Comparison of ENCODE assay signal across 19 cellular contexts in genomic region chr1:161090617-161091016, GRCh38. TPM values are rescaled to one million over a fixed set of nuclear protein-coding genes. Genes with fewer than 3 reads are reported as not detected.
DNase-seq lines count a peak whose midpoint lies in the region; ATAC-seq and TF ChIP-seq lines count a peak whose summit lies in the region.
"Had no signal": no experiment of that assay in that cellular context is flagged by ENCODE, and none has a peak within 500 bp of the region (broad histone marks: within the 10 kb centered on the region; RNA-seq: fewer than 3 reads in every experiment).

No MANE protein-coding gene starts in this region.

- POLR2A ChIA-PET in activated CD4-positive, alpha-beta T cell treated with anti-CD3 and anti-CD28 coated beads, Interleukin-2, amount 10 ng/mL, durations not matched to agents 7 days and 5 days (lab: Charles Lee): no interaction called here
- POLR2A ChIA-PET in activated naive CD8-positive, alpha-beta T cell treated with anti-CD3 and anti-CD28 coated beads, Interleukin-2, amount 10 ng/mL, durations not matched to agents 7 days and 5 days (lab: Charles Lee): no interaction called here
- POLR2A ChIA-PET in naive thymus-derived CD4-positive, alpha-beta T cell (lab: Charles Lee): interaction anchor here (1.1 kb wide), 1 partner anchor 10 kb away, joined by 3 read pairs; no protein-coding TSS in a partner anchor

- intact Hi-C loops in naive thymus-derived CD4-positive, alpha-beta T cell (cut with micrococcal nuclease): no loop called here

- H3K36me3 ChIP-seq in naive thymus-derived CD4-positive, alpha-beta T cell (ENCODE audit: control insufficient read depth in 2 of 3, insufficient read depth in 3 of 3, low read length in 3 of 3): no peaks in the 10 kb centered on the region
- no peaks in the 10 kb centered on the region for H3K36me3 ChIP-seq in suprapubic skin

- no peak overlapping the region for H3K4me3 ChIP-seq in naive thymus-derived CD4-positive, alpha-beta T cell (ENCODE audit: low read length)
- H3K4me3 ChIP-seq in suprapubic skin: no peak overlapping the region

- no peak overlapping the region for H3K4me3 Mint-ChIP-seq in activated CD4-positive, alpha-beta T cell treated with anti-CD3 and anti-CD28 coated beads, Interleukin-2, amount 10 ng/mL, durations not matched to agents 7 days and 5 days
- no peak overlapping the region for H3K4me3 Mint-ChIP-seq in activated naive CD8-positive, alpha-beta T cell treated with anti-CD3 and anti-CD28 coated beads, Interleukin-2, amount 10 ng/mL, durations not matched to agents 7 days and 5 days
- no peak overlapping the region for H3K4me3 Mint-ChIP-seq in naive thymus-derived CD4-positive, alpha-beta T cell
- H3K4me3 Mint-ChIP-seq in nephron progenitor cell: no peak overlapping the region
- H3K4me3 Mint-ChIP-seq: IgD-negative memory B cell had no signal

- WGBS in suprapubic skin: 73% methylated on average over 3 of the region's 3 CpGs

- no peak for TF ChIP-seq EP300 in suprapubic skin (IDR thresholded peaks at IDR 0.05)

- CTCF ChIA-PET in activated CD4-positive, alpha-beta T cell treated with anti-CD3 and anti-CD28 coated beads, Interleukin-2, amount 10 ng/mL, durations not matched to agents 7 days and 5 days (lab: Charles Lee): interaction anchor here (0.6 to 2.5 kb wide), 3 partner anchors 12 to 806 kb away, joined by 4 to 6 read pairs (median 4); partner anchors contain the start of gene PEX19
- CTCF ChIA-PET in naive thymus-derived CD4-positive, alpha-beta T cell (lab: Charles Lee): interaction anchor here (0.6 kb wide), 1 partner anchor 66 kb away, joined by 4 read pairs; no protein-coding TSS in a partner anchor

- no peaks in the 10 kb centered on the region for H3K9me3 ChIP-seq in naive thymus-derived CD4-positive, alpha-beta T cell (ENCODE audit: control insufficient read depth in 2 of 3, low read length in 3 of 3)
- no peaks in the 10 kb centered on the region for H3K9me3 ChIP-seq in suprapubic skin

- no peak overlapping the region for H3K27ac ChIP-seq in naive thymus-derived CD4-positive, alpha-beta T cell (ENCODE audit: low read depth, low read length)
- peak overlapping the region; percentile 92 for H3K27ac ChIP-seq in suprapubic skin

- no peaks in the 10 kb centered on the region for H3K27me3 Mint-ChIP-seq in activated CD4-positive, alpha-beta T cell treated with anti-CD3 and anti-CD28 coated beads, Interleukin-2, amount 10 ng/mL, durations not matched to agents 7 days and 5 days
- H3K27me3 Mint-ChIP-seq in activated naive CD8-positive, alpha-beta T cell treated with anti-CD3 and anti-CD28 coated beads, Interleukin-2, amount 10 ng/mL, durations not matched to agents 7 days and 5 days: no peaks in the 10 kb centered on the region
- peaks cover 0 to 6% (median 0%) of the 10 kb centered on the region in 5 donors for H3K27me3 Mint-ChIP-seq in naive thymus-derived CD4-positive, alpha-beta T cell
- H3K27me3 Mint-ChIP-seq in nephron progenitor cell (ENCODE audit: low read depth, poor library complexity): peaks cover 16% of the 10 kb centered on the region

- no peaks in the 10 kb centered on the region for H3K4me1 ChIP-seq in naive thymus-derived CD4-positive, alpha-beta T cell (ENCODE audit: control insufficient read depth in 2 of 2, insufficient read depth in 2 of 2, low read length in 2 of 2)
- H3K4me1 ChIP-seq in suprapubic skin: peaks cover 37% of the 10 kb centered on the region

- no peaks in the 10 kb centered on the region for H3K27me3 ChIP-seq in naive thymus-derived CD4-positive, alpha-beta T cell (ENCODE audit: control insufficient read depth in 2 of 2, insufficient read depth in 2 of 2, low read length in 2 of 2)
- H3K27me3 ChIP-seq in suprapubic skin: no peaks in the 10 kb centered on the region

- TF ChIP-seq CTCF in suprapubic skin (IDR thresholded peaks at IDR 0.05) (no peak), nephron progenitor cell (IDR thresholded peaks at IDR 0.05) (no peak)

- peak overlapping the region; percentile 9 for H3K27ac Mint-ChIP-seq in activated CD4-positive, alpha-beta T cell treated with anti-CD3 and anti-CD28 coated beads, Interleukin-2, amount 10 ng/mL, durations not matched to agents 7 days and 5 days
- H3K27ac Mint-ChIP-seq in activated naive CD8-positive, alpha-beta T cell treated with anti-CD3 and anti-CD28 coated beads, Interleukin-2, amount 10 ng/mL, durations not matched to agents 7 days and 5 days: peak overlapping the region; percentile 5
- peak overlapping the region in 1 of 9 donors; percentile 36 for H3K27ac Mint-ChIP-seq in naive thymus-derived CD4-positive, alpha-beta T cell
- H3K27ac Mint-ChIP-seq in nephron progenitor cell: no peak overlapping the region
- H3K27ac Mint-ChIP-seq: IgD-negative memory B cell had no signal

- no peak for ATAC-seq in activated naive CD8-positive, alpha-beta T cell treated with anti-CD3 and anti-CD28 coated beads, Interleukin-2, amount 10 ng/mL, durations not matched to agents 7 days and 5 days (ENCODE audit: low read depth)
- peak; percentile 42 for ATAC-seq in naive thymus-derived CD4-positive, alpha-beta T cell
- ATAC-seq in HG03457 (IDR thresholded peaks at IDR 0.05; ENCODE audit: unreplicated experiment): no peak
- ATAC-seq: Panc1 had no signal

- no peak for DNase-seq in activated CD4-positive, alpha-beta T cell treated with anti-CD3 and anti-CD28 coated beads, Interleukin-2, amount 10 ng/mL, durations not matched to agents 7 days and 5 days
- no peak for DNase-seq in activated CD4-positive, alpha-beta T cell treated with anti-CD3 and anti-CD28 coated beads, Interleukin-2, amount 50 U/mL, for 48 hours
- DNase-seq in activated naive CD8-positive, alpha-beta T cell treated with anti-CD3 and anti-CD28 coated beads, Interleukin-2, amount 10 ng/mL, durations not matched to agents 7 days and 5 days: no peak
- peak in 3 of 9 donors; percentile 17 to 30 (median 22) for DNase-seq in naive thymus-derived CD4-positive, alpha-beta T cell
- DNase-seq in suprapubic skin (ENCODE audit: low spot score in 2 of 2) (no peak), nephron progenitor cell (no peak), anterior cingulate cortex (lab: John Stamatoyannopoulos, UW) (no peak)
- DNase-seq: DMS53, GDM1, NCI-H1105, NCI-H146, NCI-H2029, NCI-H345, NCI-H524, NCI-H82, SIG-M5 had no signal

- peaks cover 32% of the 10 kb centered on the region for H3K4me1 Mint-ChIP-seq in activated CD4-positive, alpha-beta T cell treated with anti-CD3 and anti-CD28 coated beads, Interleukin-2, amount 10 ng/mL, durations not matched to agents 7 days and 5 days
- peaks cover 32% of the 10 kb centered on the region for H3K4me1 Mint-ChIP-seq in activated naive CD8-positive, alpha-beta T cell treated with anti-CD3 and anti-CD28 coated beads, Interleukin-2, amount 10 ng/mL, durations not matched to agents 7 days and 5 days
- H3K4me1 Mint-ChIP-seq in naive thymus-derived CD4-positive, alpha-beta T cell: peaks cover 6 to 45% (median 17%) of the 10 kb centered on the region in 7 donors
- peaks cover 24% of the 10 kb centered on the region for H3K4me1 Mint-ChIP-seq in nephron progenitor cell
- H3K4me1 Mint-ChIP-seq: IgD-negative memory B cell had no signal

- TF ChIP-seq POLR2A in suprapubic skin (IDR thresholded peaks at IDR 0.05): no peak

- H3K36me3 Mint-ChIP-seq in activated CD4-positive, alpha-beta T cell treated with anti-CD3 and anti-CD28 coated beads, Interleukin-2, amount 10 ng/mL, durations not matched to agents 7 days and 5 days (ENCODE audit: low read depth): no peaks in the 10 kb centered on the region
- H3K36me3 Mint-ChIP-seq in activated naive CD8-positive, alpha-beta T cell treated with anti-CD3 and anti-CD28 coated beads, Interleukin-2, amount 10 ng/mL, durations not matched to agents 7 days and 5 days: no peaks in the 10 kb centered on the region
- no peaks in the 10 kb centered on the region for H3K36me3 Mint-ChIP-seq in naive thymus-derived CD4-positive, alpha-beta T cell
- no peaks in the 10 kb centered on the region for H3K36me3 Mint-ChIP-seq in nephron progenitor cell (ENCODE audit: low read depth)
- H3K36me3 Mint-ChIP-seq: IgD-negative memory B cell had no signal

- H3K9me3 Mint-ChIP-seq in activated CD4-positive, alpha-beta T cell treated with anti-CD3 and anti-CD28 coated beads, Interleukin-2, amount 10 ng/mL, durations not matched to agents 7 days and 5 days: no peaks in the 10 kb centered on the region
- H3K9me3 Mint-ChIP-seq in activated naive CD8-positive, alpha-beta T cell treated with anti-CD3 and anti-CD28 coated beads, Interleukin-2, amount 10 ng/mL, durations not matched to agents 7 days and 5 days: no peaks in the 10 kb centered on the region
- peaks cover 0 to 5% (median 0%) of the 10 kb centered on the region in 11 donors for H3K9me3 Mint-ChIP-seq in naive thymus-derived CD4-positive, alpha-beta T cell
- no peaks in the 10 kb centered on the region for H3K9me3 Mint-ChIP-seq in nephron progenitor cell
- H3K9me3 Mint-ChIP-seq: IgD-negative memory B cell had no signal

RNA-seq across cellular contexts. Expression of gene NECTIN4, which starts 1.3 kb away (rescaled TPM):
- under 1 TPM in 1 of 2 experiments, not detected in 1; 0.15 TPM for total RNA-seq in activated CD4-positive, alpha-beta T cell treated with anti-CD3 and anti-CD28 coated beads, Interleukin-2, amount 10 ng/mL, durations not matched to agents 7 days and 5 days
- not detected for total RNA-seq in activated naive CD8-positive, alpha-beta T cell treated with anti-CD3 and anti-CD28 coated beads, Interleukin-2, amount 10 ng/mL, durations not matched to agents 7 days and 5 days
- total RNA-seq in naive thymus-derived CD4-positive, alpha-beta T cell: not detected
- polyA plus RNA-seq in naive thymus-derived CD4-positive, alpha-beta T cell: not detected
- total RNA-seq in suprapubic skin: 100 to 1,000 TPM; 126 to 188 (median 164) TPM
- polyA plus RNA-seq: IgD-negative memory B cell had no signal

RNA-seq across cellular contexts. Expression of gene KLHDC9, which starts 7.5 kb away (rescaled TPM):
- total RNA-seq in activated CD4-positive, alpha-beta T cell treated with anti-CD3 and anti-CD28 coated beads, Interleukin-2, amount 10 ng/mL, durations not matched to agents 7 days and 5 days: under 1 TPM in 1 of 2 experiments, not detected in 1; 0.30 TPM
- 1 to 10 TPM; 1.2 TPM for total RNA-seq in activated naive CD8-positive, alpha-beta T cell treated with anti-CD3 and anti-CD28 coated beads, Interleukin-2, amount 10 ng/mL, durations not matched to agents 7 days and 5 days
- total RNA-seq in naive thymus-derived CD4-positive, alpha-beta T cell: 1 to 10 TPM in 1 of 5 experiments, under 1 TPM in 1, not detected in 3; 0.40 to 1.1 TPM
- polyA plus RNA-seq in naive thymus-derived CD4-positive, alpha-beta T cell: under 1 TPM in 1 of 2 donors, not detected in 1; 0.74 TPM
- 1 to 10 TPM in 3 of 4 donors, not detected in 1; 1.3 to 4.0 (median 1.4) TPM for total RNA-seq in suprapubic skin

RNA-seq across cellular contexts. Expression of gene ARHGAP30, which starts 20.9 kb away (rescaled TPM):
- total RNA-seq in activated CD4-positive, alpha-beta T cell treated with anti-CD3 and anti-CD28 coated beads, Interleukin-2, amount 10 ng/mL, durations not matched to agents 7 days and 5 days: 100 to 1,000 TPM; 244 to 304 TPM
- 100 to 1,000 TPM; 260 to 273 TPM for total RNA-seq in activated naive CD8-positive, alpha-beta T cell treated with anti-CD3 and anti-CD28 coated beads, Interleukin-2, amount 10 ng/mL, durations not matched to agents 7 days and 5 days
- 100 to 1,000 TPM; 152 to 291 (median 235) TPM for total RNA-seq in naive thymus-derived CD4-positive, alpha-beta T cell
- polyA plus RNA-seq in naive thymus-derived CD4-positive, alpha-beta T cell: 100 to 1,000 TPM; 128 to 258 TPM
- 10 to 100 TPM; 12.3 to 46.2 (median 14.5) TPM for total RNA-seq in suprapubic skin

RNA-seq across cellular contexts. Expression of gene PFDN2, which starts 27.2 kb away (rescaled TPM):
- total RNA-seq in activated CD4-positive, alpha-beta T cell treated with anti-CD3 and anti-CD28 coated beads, Interleukin-2, amount 10 ng/mL, durations not matched to agents 7 days and 5 days: 10 to 100 TPM; 46.0 to 56.0 TPM
- total RNA-seq in activated naive CD8-positive, alpha-beta T cell treated with anti-CD3 and anti-CD28 coated beads, Interleukin-2, amount 10 ng/mL, durations not matched to agents 7 days and 5 days: 10 to 100 TPM; 54.1 to 62.3 TPM
- 10 to 100 TPM; 32.0 to 67.9 (median 34.0) TPM for total RNA-seq in naive thymus-derived CD4-positive, alpha-beta T cell
- 10 to 100 TPM; 66.6 to 84.0 TPM for polyA plus RNA-seq in naive thymus-derived CD4-positive, alpha-beta T cell
- total RNA-seq in suprapubic skin: 10 to 100 TPM; 21.3 to 33.9 (median 27.1) TPM

RNA-seq across cellular contexts. Expression of gene NIT1, which starts 27.3 kb away (rescaled TPM):
- total RNA-seq in activated CD4-positive, alpha-beta T cell treated with anti-CD3 and anti-CD28 coated beads, Interleukin-2, amount 10 ng/mL, durations not matched to agents 7 days and 5 days: 10 to 100 TPM; 37.7 to 39.0 TPM
- 10 to 100 TPM; 44.7 to 49.3 TPM for total RNA-seq in activated naive CD8-positive, alpha-beta T cell treated with anti-CD3 and anti-CD28 coated beads, Interleukin-2, amount 10 ng/mL, durations not matched to agents 7 days and 5 days
- 10 to 100 TPM; 23.3 to 49.6 (median 41.8) TPM for total RNA-seq in naive thymus-derived CD4-positive, alpha-beta T cell
- 10 to 100 TPM; 14.1 to 28.4 TPM for polyA plus RNA-seq in naive thymus-derived CD4-positive, alpha-beta T cell
- total RNA-seq in suprapubic skin: 10 to 100 TPM; 28.3 to 58.2 (median 39.6) TPM

Comparison
In these comparisons a context has a peak if more than half of its experiments do, and no peak if none do; other contexts are left out.
1. RNA of gene NECTIN4, which starts 1.3 kb away (total RNA-seq): 126 to 188 TPM in suprapubic skin; 0.15 TPM in activated CD4-positive, alpha-beta T cell treated with anti-CD3 and anti-CD28 coated beads, Interleukin-2, amount 10 ng/mL, durations not matched to agents 7 days and 5 days, not detected in activated naive CD8-positive, alpha-beta T cell treated with anti-CD3 and anti-CD28 coated beads, Interleukin-2, amount 10 ng/mL, durations not matched to agents 7 days and 5 days and not detected in naive thymus-derived CD4-positive, alpha-beta T cell; every median in the first group is over 100 times any median in the second.